In genomic region chr10:58756126-58756525, GRCh38 we compare ENCODE assay signal across 10 cellular contexts.
DNase-seq lines count a peak whose midpoint lies in the region; ATAC-seq and TF ChIP-seq lines count a peak whose summit lies in the region.
"Had no signal": no experiment of that assay in that cellular context is flagged by ENCODE, and none has a peak within 500 bp of the region (broad histone marks: within the 10 kb centered on the region; RNA-seq: fewer than 3 reads in every experiment).

No MANE protein-coding gene starts in this region.

- H3K9me3 ChIP-seq in adrenal gland (replicated peaks in 1 of 3), result no peaks in the 10 kb centered on the region
- no peaks in the 10 kb centered on the region for H3K9me3 ChIP-seq in skeletal muscle tissue (ENCODE audit: control insufficient read depth in 3 of 3, low read length in 3 of 3)

- no peaks in the 10 kb centered on the region for H3K36me3 Mint-ChIP-seq in immature natural killer cell

- no peak for TF ChIP-seq POLR2A in adrenal gland (IDR thresholded peaks at IDR 0.05)

- peak overlapping the region in 1 of 4 donors; percentile 37 for H3K4me3 ChIP-seq in adrenal gland
- peak overlapping the region; percentile 23 to 52 (median 41) for H3K4me3 ChIP-seq in skeletal muscle tissue (ENCODE audit: low read length in 3 of 3)

- peaks cover 0 to 4% (median under 1%) of the 10 kb centered on the region in 3 donors for H3K27me3 Mint-ChIP-seq in immature natural killer cell (ENCODE audit: low read depth in 3 of 3)

- H3K9ac ChIP-seq in skeletal muscle tissue (ENCODE audit: low read depth in 1 of 3, low read length in 3 of 3), result peak overlapping the region; percentile 51 to 54 (median 52)

- no peak for ATAC-seq in HG02852 (IDR thresholded peaks at IDR 0.05; ENCODE audit: unreplicated experiment)
- ATAC-seq: Panc1 had no signal

- intact Hi-C loops in adrenal gland (cut with DNase I), result no loop called here

- H3K27ac ChIP-seq in adrenal gland, result peak overlapping the region in 4 of 5 donors; percentile 29 to 73 (median 62)
- peak overlapping the region; percentile 74 for H3K27ac ChIP-seq in skeletal muscle tissue (ENCODE audit: low read depth, low read length)

- H3K4me1 ChIP-seq in adrenal gland (replicated peaks in 1 of 2), result peaks cover 0 to 29% of the 10 kb centered on the region in 2 donors
- peaks cover 12 to 31% (median 16%) of the 10 kb centered on the region in 3 donors for H3K4me1 ChIP-seq in skeletal muscle tissue (ENCODE audit: control insufficient read depth in 3 of 3, insufficient read depth in 3 of 3, low read length in 3 of 3)

- H3K4me3 Mint-ChIP-seq in immature natural killer cell, result peak overlapping the region in 3 of 5 donors; percentile 19 to 51 (median 20)

- DNase-seq in GM04503 (ENCODE audit: low read depth) (peak; percentile 37), adrenal gland (peak in 1 of 7 donors; percentile 20), immature natural killer cell (no peak), COR-L47 (lab: John Stamatoyannopoulos, UW) (no peak), NCI-H1694 (lab: John Stamatoyannopoulos, UW) (no peak), SIG-M5 (lab: John Stamatoyannopoulos, UW) (no peak)
- DNase-seq: DND-41 had no signal

- H3K27me3 ChIP-seq in adrenal gland (no peaks in the 10 kb centered on the region), skeletal muscle tissue (ENCODE audit: control insufficient read depth in 3 of 3, insufficient read depth in 3 of 3, low read length in 3 of 3) (no peaks in the 10 kb centered on the region)

- H3K36me3 ChIP-seq in adrenal gland (replicated peaks in 1 of 2) (no peaks in the 10 kb centered on the region), skeletal muscle tissue (ENCODE audit: control insufficient read depth in 3 of 3, insufficient read depth in 3 of 3, low read length in 3 of 3) (no peaks in the 10 kb centered on the region)

- WGBS in adrenal gland, 4 donors, result 25 to 42% (median 26%) methylated on average over 6 of the region's 6 CpGs

- no peak overlapping the region for H3K27ac Mint-ChIP-seq in immature natural killer cell

- H3K9me3 Mint-ChIP-seq in immature natural killer cell, result peaks cover 0 to 3% (median 0%) of the 10 kb centered on the region in 6 donors

- TF ChIP-seq CTCF in adrenal gland (IDR thresholded peaks at IDR 0.05), result no peak

- H3K4me1 Mint-ChIP-seq in immature natural killer cell, result peaks cover 0 to 9% of the 10 kb centered on the region in 2 donors
